Comparison of ENCODE assay signal across 1 cellular context in genomic region chr16:80540516-80541305, GRCh38.
TF ChIP-seq lines count a peak whose summit lies in the region.

DYNLRB2 (plus strand) TSS chr16:80540993; CDS start chr16:80541077, 84 bp downstream.

TF ChIP-seq in K562, 482 proteins besides CTCF, POLR2A, EP300 and RAD21 (continued from another document and continues in another):
- 0 out of 2 replicates have a peak, but pooled peaks have one; percentile 9 for TF ChIP-seq ATF4 (CRISPR knock-in tag; IDR thresholded peaks at IDR 0.05)
- no peak for TF ChIP-seq NCOR1 (IDR thresholded peaks at IDR 0.05)
- TF ChIP-seq RBM34 (IDR thresholded peaks at IDR 0.05; ENCODE audit: borderline replicate concordance, insufficient read depth, low read length): no peak
- 0 out of 4 replicates have a peak, but pooled peaks of 1 of the 2 experiments have one; percentile 10 for TF ChIP-seq TEAD1 (CRISPR knock-in tag; IDR thresholded peaks at IDR 0.05)
- TF ChIP-seq NR2C2 (CRISPR knock-in tag; IDR thresholded peaks at IDR 0.05): no peak
- peak; percentile 90 for TF ChIP-seq NR2C2 (tag; IDR thresholded peaks at IDR 0.05)
- TF ChIP-seq ATF7 (IDR thresholded peaks at IDR 0.05): peak; percentile 71; the same call in 1 of the 2 replicates
- TF ChIP-seq ATF1 (CRISPR knock-in tag; IDR thresholded peaks at IDR 0.05): no peak
- peak; percentile 75 for TF ChIP-seq ATF1 (tag; IDR thresholded peaks at IDR 0.05)
- TF ChIP-seq CAMTA2 (CRISPR knock-in tag; conservative IDR thresholded peaks at IDR 0.05): no peak
- no peak for TF ChIP-seq SMC3 (conservative IDR thresholded peaks at IDR 0.05; ENCODE audit: insufficient read depth, low read depth, low read length)
- 0 out of 2 replicates have a peak, but pooled peaks have one; percentile 61 for TF ChIP-seq ZNF584 (CRISPR knock-in tag; IDR thresholded peaks at IDR 0.05; ENCODE audit: low read depth)
- TF ChIP-seq NFIC (IDR thresholded peaks at IDR 0.05): 0 out of 2 replicates have a peak, but pooled peaks have one; percentile 7
- TF ChIP-seq, protein P1, sequence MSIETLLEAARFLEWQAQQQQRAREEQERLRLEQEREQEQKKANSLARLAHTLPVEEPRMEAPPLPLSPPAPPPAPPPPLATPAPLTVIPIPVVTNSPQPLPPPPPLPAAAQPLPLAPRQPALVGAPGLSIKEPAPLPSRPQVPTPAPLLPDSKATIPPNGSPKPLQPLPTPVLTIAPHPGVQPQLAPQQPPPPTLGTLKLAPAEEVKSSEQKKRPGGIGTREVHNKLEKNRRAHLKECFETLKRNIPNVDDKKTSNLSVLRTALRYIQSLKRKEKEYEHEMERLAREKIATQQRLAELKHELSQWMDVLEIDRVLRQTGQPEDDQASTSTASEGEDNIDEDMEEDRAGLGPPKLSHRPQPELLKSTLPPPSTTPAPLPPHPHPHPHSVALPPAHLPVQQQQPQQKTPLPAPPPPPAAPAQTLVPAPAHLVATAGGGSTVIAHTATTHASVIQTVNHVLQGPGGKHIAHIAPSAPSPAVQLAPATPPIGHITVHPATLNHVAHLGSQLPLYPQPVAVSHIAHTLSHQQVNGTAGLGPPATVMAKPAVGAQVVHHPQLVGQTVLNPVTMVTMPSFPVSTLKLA (conservative IDR thresholded peaks at IDR 0.05): peak; percentile 15 to 58; a peak in 2 of 4 replicates
- TF ChIP-seq CBX3 (IDR thresholded peaks at IDR 0.05; ENCODE audit: borderline replicate concordance in 1 of 2, low read length in 2 of 2): peak in 1 of 2 experiments; percentile 69; a peak in 1 of 3 replicates
- peak; percentile 62; the same call in 1 of the 2 replicates for TF ChIP-seq ESRRA (IDR thresholded peaks at IDR 0.05; ENCODE audit: borderline replicate concordance, low read depth)
- peak; percentile 94 for TF ChIP-seq L3MBTL2 (IDR thresholded peaks at IDR 0.05)
- TF ChIP-seq ASH1L (IDR thresholded peaks at IDR 0.05; ENCODE audit: borderline replicate concordance, low read depth, partially characterized antibody): no peak
- peak; percentile 94 for TF ChIP-seq POU5F1 (IDR thresholded peaks at IDR 0.05; ENCODE audit: borderline replicate concordance, low read depth, low read length, partially characterized antibody)
- no peak for TF ChIP-seq CHD1 (IDR thresholded peaks at IDR 0.05; ENCODE audit: low read length)
- TF ChIP-seq ELF2 (CRISPR knock-in tag; IDR thresholded peaks at IDR 0.05): peak; percentile 94
- no peak for TF ChIP-seq PURB (CRISPR knock-in tag; IDR thresholded peaks at IDR 0.05; ENCODE audit: low read depth)
- TF ChIP-seq MBD2 (IDR thresholded peaks at IDR 0.05; ENCODE audit: borderline replicate concordance, low read depth): peak; percentile 60; the same call in 1 of the 2 replicates
- no peak for TF ChIP-seq TEAD2 (tag; IDR thresholded peaks at IDR 0.05)
- peak; percentile 67; the same call in 1 of the 2 replicates for TF ChIP-seq HDAC8 (tag; IDR thresholded peaks at IDR 0.05)
- peak; percentile 43; the same call in 1 of the 2 replicates for TF ChIP-seq ZNF445 (CRISPR knock-in tag; IDR thresholded peaks at IDR 0.05; ENCODE audit: low read depth)
- no peak for TF ChIP-seq NR2F6 (CRISPR knock-in tag; IDR thresholded peaks at IDR 0.05)
- no peak for TF ChIP-seq HLTF (IDR thresholded peaks at IDR 0.05)
- peak; percentile 81 for TF ChIP-seq POLR2G (IDR thresholded peaks at IDR 0.05; ENCODE audit: low read depth, low read length)
- TF ChIP-seq HNRNPLL (IDR thresholded peaks at IDR 0.05; ENCODE audit: low read depth, low read length, poor library complexity, severe bottlenecking): no peak
- TF ChIP-seq THRAP3 (IDR thresholded peaks at IDR 0.05; ENCODE audit: borderline replicate concordance): no peak
- TF ChIP-seq SMARCB1 (IDR thresholded peaks at IDR 0.05; ENCODE audit: insufficient read length, low read depth): no peak
- TF ChIP-seq BCL6 (CRISPR knock-in tag; IDR thresholded peaks at IDR 0.05): no peak
- TF ChIP-seq CTBP1 (IDR thresholded peaks at IDR 0.05; ENCODE audit: borderline replicate concordance): peak; percentile 68; the same call in 1 of the 2 replicates
- no peak for TF ChIP-seq KAT8 (IDR thresholded peaks at IDR 0.05; ENCODE audit: low read depth)
- TF ChIP-seq BACH1 (tag; IDR thresholded peaks at IDR 0.05): peak; percentile 67; the same call in 1 of the 2 replicates
- peak; percentile 68 for TF ChIP-seq MAFK (IDR thresholded peaks at IDR 0.05; ENCODE audit: low read length)
- TF ChIP-seq ZNF316 (IDR thresholded peaks at IDR 0.05): peak; percentile 96
- TF ChIP-seq TAF1 (IDR thresholded peaks at IDR 0.05; ENCODE audit: control insufficient read depth, extremely low read depth, insufficient read depth, low read length, severe bottlenecking): no peak
- peak; percentile 96 for TF ChIP-seq RFX1 (IDR thresholded peaks at IDR 0.05)
- no peak for TF ChIP-seq NCOA4 (IDR thresholded peaks at IDR 0.05; ENCODE audit: partially characterized antibody)
- TF ChIP-seq, protein P2, sequence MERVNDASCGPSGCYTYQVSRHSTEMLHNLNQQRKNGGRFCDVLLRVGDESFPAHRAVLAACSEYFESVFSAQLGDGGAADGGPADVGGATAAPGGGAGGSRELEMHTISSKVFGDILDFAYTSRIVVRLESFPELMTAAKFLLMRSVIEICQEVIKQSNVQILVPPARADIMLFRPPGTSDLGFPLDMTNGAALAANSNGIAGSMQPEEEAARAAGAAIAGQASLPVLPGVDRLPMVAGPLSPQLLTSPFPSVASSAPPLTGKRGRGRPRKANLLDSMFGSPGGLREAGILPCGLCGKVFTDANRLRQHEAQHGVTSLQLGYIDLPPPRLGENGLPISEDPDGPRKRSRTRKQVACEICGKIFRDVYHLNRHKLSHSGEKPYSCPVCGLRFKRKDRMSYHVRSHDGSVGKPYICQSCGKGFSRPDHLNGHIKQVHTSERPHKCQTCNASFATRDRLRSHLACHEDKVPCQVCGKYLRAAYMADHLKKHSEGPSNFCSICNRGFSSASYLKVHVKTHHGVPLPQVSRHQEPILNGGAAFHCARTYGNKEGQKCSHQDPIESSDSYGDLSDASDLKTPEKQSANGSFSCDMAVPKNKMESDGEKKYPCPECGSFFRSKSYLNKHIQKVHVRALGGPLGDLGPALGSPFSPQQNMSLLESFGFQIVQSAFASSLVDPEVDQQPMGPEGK (CRISPR knock-in tag; IDR thresholded peaks at IDR 0.05; ENCODE audit: borderline replicate concordance): no peak
- TF ChIP-seq MBD1 (CRISPR knock-in tag; IDR thresholded peaks at IDR 0.05): no peak
- TF ChIP-seq DIDO1 (tag; IDR thresholded peaks at IDR 0.05; ENCODE audit: low read depth): peak; percentile 56; the same call in 1 of the 2 replicates
- TF ChIP-seq ZNF407 (IDR thresholded peaks at IDR 0.05; ENCODE audit: low read depth): peak; percentile 97
- TF ChIP-seq ILK (tag; IDR thresholded peaks at IDR 0.05; ENCODE audit: borderline replicate concordance, low read depth): no peak
- peak; percentile 34; the same call in 1 of the 2 replicates for TF ChIP-seq PML (IDR thresholded peaks at IDR 0.05; ENCODE audit: low read length)
- TF ChIP-seq SLC30A9 (CRISPR knock-in tag; IDR thresholded peaks at IDR 0.05): no peak
